1 cellular context compared by ENCODE assay signal in genomic region chr12:69239286-69239921, GRCh38.
TF ChIP-seq lines count a peak whose summit lies in the region.

Gene CPSF6 (plus strand): TSS chr12:69239569. CDS start chr12:69239647, 78 bp downstream.

TF ChIP-seq in HepG2, 621 proteins besides CTCF, POLR2A, EP300 and RAD21 (continued from another document and continues in another):
- TF ChIP-seq RERE (CRISPR knock-in tag; IDR thresholded peaks at IDR 0.05; ENCODE audit: low read depth) (no peak), ARNT2 (CRISPR knock-in tag; IDR thresholded peaks at IDR 0.05; ENCODE audit: low read depth) (no peak), HNRNPH1 (optimal IDR thresholded peaks at IDR 0.05; ENCODE audit: low read depth, low read length) (no peak), NAIF1 (CRISPR knock-in tag; IDR thresholded peaks at IDR 0.05; ENCODE audit: borderline replicate concordance) (no peak), ZFP36L2 (CRISPR knock-in tag; IDR thresholded peaks at IDR 0.05) (no peak), CSRNP1 (CRISPR knock-in tag; IDR thresholded peaks at IDR 0.05) (peak; percentile 58; the same call in 1 of the 2 replicates), FOXK2 (IDR thresholded peaks at IDR 0.05) (no peak), ZMYM4 (CRISPR knock-in tag; IDR thresholded peaks at IDR 0.05) (peak; percentile 64; the same call in 1 of the 2 replicates), KLF9 (CRISPR knock-in tag; IDR thresholded peaks at IDR 0.05; ENCODE audit: low read depth) (no peak), NKX3-1 (CRISPR knock-in tag; IDR thresholded peaks at IDR 0.05) (no peak), PCBP1 (IDR thresholded peaks at IDR 0.05; ENCODE audit: borderline replicate concordance, low read depth, low read length) (no peak), NR1H2 (CRISPR knock-in tag; IDR thresholded peaks at IDR 0.05; ENCODE audit: borderline replicate concordance, low read depth) (no peak), ZNF350 (CRISPR knock-in tag; IDR thresholded peaks at IDR 0.05; ENCODE audit: borderline replicate concordance, low read depth) (peak; percentile 52; the same call in 1 of the 2 replicates), HMGXB4 (CRISPR knock-in tag; IDR thresholded peaks at IDR 0.05; ENCODE audit: borderline replicate concordance in 1 of 2, low read depth in 1 of 2) (peak; percentile 39 to 49; a peak in 2 of 4 replicates), ZBTB33 (CRISPR knock-in tag; IDR thresholded peaks at IDR 0.05) (no peak), ZNF510 (CRISPR knock-in tag; IDR thresholded peaks at IDR 0.05; ENCODE audit: low read depth) (no peak), MLXIP (CRISPR knock-in tag; IDR thresholded peaks at IDR 0.05; ENCODE audit: borderline replicate concordance) (0 out of 2 replicates have a peak, but pooled peaks have one; percentile 8), ZNF567 (CRISPR knock-in tag; IDR thresholded peaks at IDR 0.05; ENCODE audit: borderline replicate concordance) (no peak; the same call in 1 of the 2 replicates), ZNF224 (CRISPR knock-in tag; IDR thresholded peaks at IDR 0.05) (no peak), DZIP1 (CRISPR knock-in tag; IDR thresholded peaks at IDR 0.05) (no peak), PHF21A (CRISPR knock-in tag; IDR thresholded peaks at IDR 0.05) (no peak; the same call in 1 of the 2 replicates), ZNF703 (CRISPR knock-in tag; IDR thresholded peaks at IDR 0.05; ENCODE audit: borderline replicate concordance) (no peak), KDM6A (CRISPR knock-in tag; IDR thresholded peaks at IDR 0.05; ENCODE audit: low read depth) (no peak), RBFOX2 (IDR thresholded peaks at IDR 0.05; ENCODE audit: low read depth, low read length) (peak; percentile 94), CCAR2 (optimal IDR thresholded peaks at IDR 0.05; ENCODE audit: low read depth, low read length) (no peak), ZNF362 (CRISPR knock-in tag; IDR thresholded peaks at IDR 0.05; ENCODE audit: borderline replicate concordance) (no peak), ZNF614 (CRISPR knock-in tag; IDR thresholded peaks at IDR 0.05; ENCODE audit: borderline replicate concordance) (peak; percentile 29; the same call in 1 of the 2 replicates), DNMT3B (CRISPR knock-in tag; conservative IDR thresholded peaks at IDR 0.05) (no peak), FUBP1 (CRISPR knock-in tag; IDR thresholded peaks at IDR 0.05; ENCODE audit: borderline replicate concordance) (no peak), BRD4 (CRISPR knock-in tag; IDR thresholded peaks at IDR 0.05) (0 out of 2 replicates have a peak, but pooled peaks have one; percentile 24), RFX5 (IDR thresholded peaks at IDR 0.05; ENCODE audit: low read depth, low read length) (no peak), SRF (IDR thresholded peaks at IDR 0.05; ENCODE audit: low read depth, low read length) (no peak), POGZ (CRISPR knock-in tag; IDR thresholded peaks at IDR 0.05) (peak; percentile 39), CBX1 (IDR thresholded peaks at IDR 0.05; ENCODE audit: low read depth) (no peak), FOXM1 (CRISPR knock-in tag; IDR thresholded peaks at IDR 0.05) (no peak), SRSF4 (IDR thresholded peaks at IDR 0.05; ENCODE audit: low read depth, low read length, poor library complexity, severe bottlenecking) (no peak), ZNF691 (CRISPR knock-in tag; IDR thresholded peaks at IDR 0.05; ENCODE audit: borderline replicate concordance, low read depth) (no peak), NFE2L1 (CRISPR knock-in tag; IDR thresholded peaks at IDR 0.05; ENCODE audit: borderline replicate concordance) (no peak), ZNF317 (CRISPR knock-in tag; IDR thresholded peaks at IDR 0.05) (0 out of 2 replicates have a peak, but pooled peaks have one; percentile 48), ZNF766 (CRISPR knock-in tag; IDR thresholded peaks at IDR 0.05; ENCODE audit: borderline replicate concordance) (no peak; the same call in 1 of the 2 replicates)
